In genomic region chr13:95301135-95301946, GRCh38 we compare ENCODE assay signal across 8 cellular contexts. TPM values are rescaled to one million over a fixed set of nuclear protein-coding genes. Genes with fewer than 3 reads are reported as not detected.
A peak's percentile ranks its signal among the peaks of the same experiment; 100 is the strongest.
DNase-seq lines count a peak whose midpoint lies in the region; ATAC-seq and TF ChIP-seq lines count a peak whose summit lies in the region.

ABCC4 (minus strand) TSS chr13:95301451; CDS start chr13:95301314, 137 bp downstream.

- peak; percentile 83 for ATAC-seq in HG02943 (IDR thresholded peaks at IDR 0.05; ENCODE audit: low read depth, unreplicated experiment)

- DNase-seq in NK-92 treated with Interleukin-12 subunit alpha and Interleukin-12 subunit beta, amount 100 ng/mL, for 24 hours (lab: John Stamatoyannopoulos, UW), result peak; percentile 71
- DNase-seq in NK-92 (lab: John Stamatoyannopoulos, UW; ENCODE audit: unreplicated experiment) (no peak), NCI-H2171 treated with DMSO at 0.1 percent for 48 hours (lab: John Stamatoyannopoulos, UW) (peak; percentile 86), caudate nucleus (lab: John Stamatoyannopoulos, UW) (peak in 39 of 61 donors; percentile 6 to 62 (median 29)), kidney epithelial cell (ENCODE audit: low read depth) (no peak)
- DNase-seq in stimulated activated CD4-positive, alpha-beta T cell treated with anti-CD3 and anti-CD28 coated beads, Interleukin-1b, Interleukin-23, amount 100 ng/mL, for 24 hours (ENCODE audit: low read depth in 4 of 4, low spot score in 1 of 4), result peak; percentile 13 to 50 (median 40)

- peak within 1 kb of the TSS; percentile 44 for H3K27ac ChIP-seq in caudate nucleus (ENCODE audit: low read depth, low read length)

- no peaks in the 10 kb centered on the region for H3K36me3 ChIP-seq in kidney epithelial cell (ENCODE audit: control insufficient read depth, insufficient read depth, low read length)

- H3K27me3 ChIP-seq in kidney epithelial cell (ENCODE audit: control insufficient read depth, insufficient read depth, low read length), result no peaks in the 10 kb centered on the region

- H3K4me3 ChIP-seq in WI38 (ENCODE audit: low read depth, low read length), result peak within 1 kb of the TSS; percentile 87
- peak within 1 kb of the TSS; percentile 75 for H3K4me3 ChIP-seq in kidney epithelial cell (ENCODE audit: low read depth, low read length)

- no peak for TF ChIP-seq CTCF in WI38 (IDR thresholded peaks at IDR 0.05; ENCODE audit: low read depth, low read length)
- no peak for TF ChIP-seq CTCF in kidney epithelial cell (IDR thresholded peaks at IDR 0.05; ENCODE audit: insufficient read depth, low read length, poor library complexity, severe bottlenecking)

RNA-seq across cellular contexts. Expression of gene ABCC4, which starts in this region (rescaled TPM):
- total RNA-seq in kidney epithelial cell, result 17.3 and 18.1 TPM in 2 replicates

Comparison
In these comparisons a context has a peak if more than half of its experiments do, and no peak if none do; other contexts are left out.
1. DNase-seq: peak in NK-92 treated with Interleukin-12 subunit alpha and Interleukin-12 subunit beta, amount 100 ng/mL, for 24 hours (single experiment), NCI-H2171 treated with DMSO at 0.1 percent for 48 hours (single experiment), caudate nucleus (39 of 61) and stimulated activated CD4-positive, alpha-beta T cell treated with anti-CD3 and anti-CD28 coated beads, Interleukin-1b, Interleukin-23, amount 100 ng/mL, for 24 hours (4 of 4); none in NK-92 (single experiment) and kidney epithelial cell (single experiment).